Comparison of ENCODE assay signal across 8 cellular contexts in the genomic region with DNA sequence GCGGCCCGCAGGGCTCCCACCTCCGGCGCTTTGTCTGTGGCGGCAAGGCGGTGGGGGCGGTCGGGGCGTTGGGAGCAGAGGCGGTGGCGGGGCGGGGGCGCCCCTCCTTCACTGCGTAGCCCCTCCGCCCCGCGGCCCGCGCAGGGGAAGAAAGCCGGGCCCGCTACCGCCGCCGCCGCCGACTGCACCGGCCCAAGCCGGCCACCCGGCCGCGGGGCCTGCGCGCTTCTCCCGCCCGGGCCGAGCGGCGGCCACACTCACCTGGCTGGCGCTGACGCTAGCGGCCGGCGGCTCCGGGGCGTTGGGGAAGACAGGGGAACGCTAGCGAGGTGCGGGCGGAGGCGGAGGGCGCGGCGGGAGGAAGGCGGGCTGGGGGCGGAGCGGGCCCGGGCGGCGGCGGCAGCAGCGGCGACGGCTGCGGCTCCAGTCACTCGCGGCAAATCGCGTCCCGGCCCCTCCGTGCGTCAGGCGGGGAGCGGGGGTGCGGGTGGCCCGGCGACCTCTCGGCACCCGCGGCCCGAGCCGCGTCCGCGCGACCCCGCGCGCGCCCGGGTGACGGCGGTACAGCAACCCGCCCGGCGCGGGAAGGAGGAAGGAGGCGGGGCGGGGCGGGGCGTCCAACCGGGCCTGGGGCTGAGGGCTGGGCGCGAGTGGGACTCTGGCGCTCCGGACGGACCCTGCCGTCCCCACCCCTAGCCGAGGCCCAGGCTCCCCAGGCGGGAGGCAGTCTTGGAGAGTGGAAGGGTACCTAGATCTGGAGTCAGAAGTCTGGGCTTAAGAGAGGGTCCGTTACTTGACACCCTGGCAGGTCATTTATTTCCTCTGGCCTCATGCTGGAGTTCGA. TPM values are rescaled to one million over a fixed set of nuclear protein-coding genes. Genes with fewer than 3 reads are reported as not detected.
DNase-seq lines count a peak whose midpoint lies in the region; ATAC-seq and TF ChIP-seq lines count a peak whose summit lies in the region.

A gene with protein sequence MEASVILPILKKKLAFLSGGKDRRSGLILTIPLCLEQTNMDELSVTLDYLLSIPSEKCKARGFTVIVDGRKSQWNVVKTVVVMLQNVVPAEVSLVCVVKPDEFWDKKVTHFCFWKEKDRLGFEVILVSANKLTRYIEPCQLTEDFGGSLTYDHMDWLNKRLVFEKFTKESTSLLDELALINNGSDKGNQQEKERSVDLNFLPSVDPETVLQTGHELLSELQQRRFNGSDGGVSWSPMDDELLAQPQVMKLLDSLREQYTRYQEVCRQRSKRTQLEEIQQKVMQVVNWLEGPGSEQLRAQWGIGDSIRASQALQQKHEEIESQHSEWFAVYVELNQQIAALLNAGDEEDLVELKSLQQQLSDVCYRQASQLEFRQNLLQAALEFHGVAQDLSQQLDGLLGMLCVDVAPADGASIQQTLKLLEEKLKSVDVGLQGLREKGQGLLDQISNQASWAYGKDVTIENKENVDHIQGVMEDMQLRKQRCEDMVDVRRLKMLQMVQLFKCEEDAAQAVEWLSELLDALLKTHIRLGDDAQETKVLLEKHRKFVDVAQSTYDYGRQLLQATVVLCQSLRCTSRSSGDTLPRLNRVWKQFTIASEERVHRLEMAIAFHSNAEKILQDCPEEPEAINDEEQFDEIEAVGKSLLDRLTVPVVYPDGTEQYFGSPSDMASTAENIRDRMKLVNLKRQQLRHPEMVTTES (minus strand): TSS at position 595 of the 844 bp plus-strand sequence. CDS start 72,991 bp downstream, outside the sequence.

- peak; percentile 81 for DNase-seq in DMS 273 (lab: John Stamatoyannopoulos, UW; ENCODE audit: unreplicated experiment)
- no peak for DNase-seq in DMS 273 treated with DMSO at 0.1 percent for 48 hours (lab: John Stamatoyannopoulos, UW)
- DNase-seq in NCI-H1105 treated with DMSO at 0.1 percent for 48 hours (lab: John Stamatoyannopoulos, UW): peak; percentile 31
- peak; percentile 72 for DNase-seq in activated CD4-positive, CD25-positive, alpha-beta regulatory T cell treated with anti-CD3 and anti-CD28 coated beads, Interleukin-2, amount 50 U/mL, for 72 hours
- DNase-seq in chondrocyte (ENCODE audit: low spot score): no peak
- peak; percentile 52 to 78 for DNase-seq in left colon
- peak; percentile 32 to 58 for DNase-seq in stimulated activated CD4-positive, alpha-beta T cell treated with anti-CD3 and anti-CD28 coated beads, Interleukin-1b, Interleukin-23, amount 100 ng/mL, for 4 hours (ENCODE audit: low read depth in 2 of 2)

- peaks cover 51% of the 10 kb centered on the region for H3K4me1 Mint-ChIP-seq in chondrocyte (ENCODE audit: low read depth)

- TF ChIP-seq CTCF in chondrocyte (IDR thresholded peaks at IDR 0.05): no peak

- no peaks in the 10 kb centered on the region for H3K9me3 Mint-ChIP-seq in chondrocyte (ENCODE audit: low read depth)

- intact Hi-C loops in left colon (cut with DNase I, micrococcal nuclease): no loop called here

- H3K27ac Mint-ChIP-seq in chondrocyte (ENCODE audit: unreplicated experiment): peak within 1 kb of the TSS; percentile 95

- no peaks in the 10 kb centered on the region for H3K36me3 Mint-ChIP-seq in chondrocyte (ENCODE audit: low read depth)

- ATAC-seq in HG02610 (IDR thresholded peaks at IDR 0.05; ENCODE audit: unreplicated experiment) (peak; percentile 55), left colon (peak; percentile 65)

- peak within 1 kb of the TSS; percentile 91 for H3K4me3 Mint-ChIP-seq in chondrocyte (ENCODE audit: unreplicated experiment)

- H3K27me3 Mint-ChIP-seq in chondrocyte (ENCODE audit: low read depth): no peaks in the 10 kb centered on the region

RNA-seq across cellular contexts. Expression of the gene that starts here (rescaled TPM):
- total RNA-seq in chondrocyte: 67.0 to 101 TPM (median 97.7 TPM) in 3 replicates
- total RNA-seq in left colon: 10 to 100 TPM; 35.9 to 47.5 TPM

Comparison
In these comparisons a context has a peak if more than half of its experiments do, and no peak if none do; other contexts are left out.
1. DNase-seq: peak in DMS 273 (single experiment), NCI-H1105 treated with DMSO at 0.1 percent for 48 hours (single experiment), activated CD4-positive, CD25-positive, alpha-beta regulatory T cell treated with anti-CD3 and anti-CD28 coated beads, Interleukin-2, amount 50 U/mL, for 72 hours (single experiment), left colon (2 of 2) and stimulated activated CD4-positive, alpha-beta T cell treated with anti-CD3 and anti-CD28 coated beads, Interleukin-1b, Interleukin-23, amount 100 ng/mL, for 4 hours (2 of 2); none in DMS 273 treated with DMSO at 0.1 percent for 48 hours (single experiment) and chondrocyte (single experiment).